Comparison of ENCODE assay signal across 16 cellular contexts in genomic region chr12:76641961-76642360, GRCh38.
DNase-seq lines count a peak whose midpoint lies in the region; ATAC-seq and TF ChIP-seq lines count a peak whose summit lies in the region.
"Had no signal": no experiment of that assay in that cellular context is flagged by ENCODE, and none has a peak within 500 bp of the region (broad histone marks: within the 10 kb centered on the region; RNA-seq: fewer than 3 reads in every experiment).

No MANE protein-coding gene starts in this region.

- no peaks in the 10 kb centered on the region for H3K36me3 Mint-ChIP-seq in activated CD8-positive, alpha-beta T cell treated with anti-CD3 and anti-CD28 coated beads for 36 hours (ENCODE audit: low read depth)
- H3K36me3 Mint-ChIP-seq: CD4-positive, alpha-beta memory T cell had no signal

- peaks cover 1% of the 10 kb centered on the region for H3K27me3 Mint-ChIP-seq in activated CD8-positive, alpha-beta T cell treated with anti-CD3 and anti-CD28 coated beads for 36 hours

- no peaks in the 10 kb centered on the region for H3K9me3 Mint-ChIP-seq in activated CD8-positive, alpha-beta T cell treated with anti-CD3 and anti-CD28 coated beads for 36 hours
- H3K9me3 Mint-ChIP-seq: CD4-positive, alpha-beta memory T cell; HFFc6 had no signal

- intact Hi-C loops in activated CD8-positive, alpha-beta T cell treated with anti-CD3 and anti-CD28 coated beads for 36 hours (cut with micrococcal nuclease) = no loop called here

- DNase-seq in ELR (ENCODE audit: low read depth) (peak; percentile 18), OCI-M1 (lab: John Stamatoyannopoulos, UW) (peak; percentile 20), erythroblast (lab: John Stamatoyannopoulos, UW) (peak; percentile 23), NCI-H1694 treated with DMSO at 0.1 percent for 48 hours (lab: John Stamatoyannopoulos, UW) (no peak)
- DNase-seq in activated CD8-positive, alpha-beta T cell treated with anti-CD3 and anti-CD28 coated beads for 36 hours = no peak
- DNase-seq in stimulated activated CD4-positive, alpha-beta T cell treated with anti-CD3 and anti-CD28 coated beads, Interleukin-1b, Interleukin-23, amount 100 ng/mL, for 48 hours = no peak
- DNase-seq: C1 segment of cervical spinal cord; Calu3; CD4-positive, alpha-beta memory T cell; COR-L47; DMS153; DND-41; EL; GF-D8; GOT3; HFFc6 had no signal

- TF ChIP-seq CTCF in activated CD8-positive, alpha-beta T cell treated with anti-CD3 and anti-CD28 coated beads for 36 hours (IDR thresholded peaks at IDR 0.05) = no peak

- CTCF ChIA-PET in activated CD8-positive, alpha-beta T cell treated with anti-CD3 and anti-CD28 coated beads for 36 hours (lab: Charles Lee) = interaction anchor here (1.0 kb wide), 1 partner anchor 16 kb away, joined by 3 read pairs; no protein-coding TSS in a partner anchor

- no peak for TF ChIP-seq POLR2A in erythroblast (IDR thresholded peaks at IDR 0.05; ENCODE audit: low read length)

- POLR2A ChIA-PET in activated CD8-positive, alpha-beta T cell treated with anti-CD3 and anti-CD28 coated beads for 36 hours (lab: Charles Lee) = no interaction called here

- H3K27ac Mint-ChIP-seq in activated CD8-positive, alpha-beta T cell treated with anti-CD3 and anti-CD28 coated beads for 36 hours = no peak overlapping the region
- H3K27ac Mint-ChIP-seq: CD4-positive, alpha-beta memory T cell; HFFc6 had no signal

- H3K4me3 Mint-ChIP-seq in activated CD8-positive, alpha-beta T cell treated with anti-CD3 and anti-CD28 coated beads for 36 hours = no peak overlapping the region
- H3K4me3 Mint-ChIP-seq: CD4-positive, alpha-beta memory T cell; HFFc6 had no signal

- peaks cover 2% of the 10 kb centered on the region for H3K4me1 Mint-ChIP-seq in activated CD8-positive, alpha-beta T cell treated with anti-CD3 and anti-CD28 coated beads for 36 hours (ENCODE audit: low read depth)
- H3K4me1 Mint-ChIP-seq: CD4-positive, alpha-beta memory T cell had no signal

- no peak for ATAC-seq in activated CD8-positive, alpha-beta T cell treated with anti-CD3 and anti-CD28 coated beads for 36 hours

Comparison
In these comparisons a context has a peak if more than half of its experiments do, and no peak if none do; other contexts are left out.
1. DNase-seq: peak in ELR (single experiment), OCI-M1 (single experiment) and erythroblast (2 of 2); none in activated CD8-positive, alpha-beta T cell treated with anti-CD3 and anti-CD28 coated beads for 36 hours (single experiment), NCI-H1694 treated with DMSO at 0.1 percent for 48 hours (single experiment) and stimulated activated CD4-positive, alpha-beta T cell treated with anti-CD3 and anti-CD28 coated beads, Interleukin-1b, Interleukin-23, amount 100 ng/mL, for 48 hours (single experiment).